In the genomic region with DNA sequence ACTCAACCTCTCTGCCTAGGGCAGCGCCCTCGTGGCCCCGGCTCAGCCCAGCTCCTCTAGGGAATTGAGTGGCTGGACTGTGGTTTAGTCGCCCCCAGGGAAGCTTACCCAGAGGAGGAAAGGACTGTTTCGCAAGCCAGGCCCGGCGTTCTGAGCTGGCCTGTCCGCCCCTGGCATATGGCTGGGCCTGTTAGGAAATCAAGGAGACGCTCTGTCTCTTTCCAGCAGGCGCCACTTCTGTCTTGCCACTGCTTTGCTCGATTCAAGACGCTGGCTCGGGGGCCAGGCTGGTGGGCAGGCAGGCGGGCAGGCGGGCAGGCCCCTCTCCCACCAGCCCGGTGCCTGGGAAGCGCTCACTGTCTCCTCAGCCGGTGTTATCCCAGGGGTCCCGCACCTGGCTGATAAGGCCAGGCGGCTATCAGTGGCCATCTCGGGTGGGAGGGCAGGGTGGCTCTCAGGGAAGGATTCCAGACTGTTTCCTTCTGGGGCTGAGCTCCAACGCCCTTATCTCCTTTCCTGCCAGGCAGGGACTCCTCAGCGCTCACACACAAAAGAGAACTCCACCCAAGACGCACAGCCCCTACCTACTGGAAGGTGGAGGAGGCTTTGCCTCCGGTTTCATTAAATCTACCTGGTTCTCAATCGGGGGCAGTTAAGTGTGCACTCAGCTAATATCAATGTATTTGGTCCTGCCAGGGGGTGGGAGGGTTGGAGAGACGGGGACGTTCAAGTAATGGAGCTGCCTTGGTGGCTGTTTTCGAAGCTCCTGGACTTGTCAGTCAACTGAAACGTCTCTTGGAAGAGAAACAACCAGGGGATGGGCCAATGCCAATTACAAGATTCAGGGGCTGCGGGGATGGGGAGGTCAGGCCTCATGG, we compare ENCODE assay signal across 9 cellular contexts.
A peak's percentile ranks its signal among the peaks of the same experiment; 100 is the strongest.
DNase-seq lines count a peak whose midpoint lies in the region; ATAC-seq, FAIRE-seq and TF ChIP-seq lines count a peak whose summit lies in the region.
"Had no signal": no experiment of that assay in that cellular context is flagged by ENCODE, and none has a peak within 500 bp of the region (broad histone marks: within the 10 kb centered on the region; RNA-seq: fewer than 3 reads in every experiment).

No MANE protein-coding gene starts in this region.

- H3K4me3 ChIP-seq in NB4 (ENCODE audit: low read depth, low read length) (no peak overlapping the region), coronary artery (no peak overlapping the region)

- TF ChIP-seq CTCF in NB4 (IDR thresholded peaks at IDR 0.05; ENCODE audit: low read depth, low read length) (no peak), coronary artery (IDR thresholded peaks at IDR 0.05) (no peak)

- TF ChIP-seq POLR2A in NB4 (IDR thresholded peaks at IDR 0.05; ENCODE audit: extremely low read depth, insufficient read length) (no peak), H54 (IDR thresholded peaks at IDR 0.05; ENCODE audit: low read depth, low read length) (no peak)

- peak overlapping the region; percentile 81 to 93 for H3K27ac ChIP-seq in coronary artery

- FAIRE-seq in H54 (lab: Jason Lieb, UNC) = no peak
- FAIRE-seq: keratinocyte had no signal

- no peak for ATAC-seq in HG03159 (IDR thresholded peaks at IDR 0.05; ENCODE audit: unreplicated experiment)

- DNase-seq in Ammon's horn (ENCODE audit: low spot score) (peak; percentile 55), NB4 (ENCODE audit: low read depth) (peak; percentile 93), coronary artery (ENCODE audit: low spot score) (peak; percentile 95), mucosa of gallbladder (ENCODE audit: low spot score) (peak; percentile 34), H54 (ENCODE audit: insufficient read length, low spot score) (no peak), NCI-H526 treated with DMSO at 0.1 percent for 48 hours (lab: John Stamatoyannopoulos, UW) (no peak), DMS79 (lab: John Stamatoyannopoulos, UW) (no peak)

Comparison
In these comparisons a context has a peak if more than half of its experiments do, and no peak if none do; other contexts are left out.
1. DNase-seq: peak in Ammon's horn (single experiment), NB4 (single experiment), coronary artery (single experiment) and mucosa of gallbladder (single experiment); none in H54 (single experiment), NCI-H526 treated with DMSO at 0.1 percent for 48 hours (single experiment) and DMS79 (single experiment).